ENCODE assay signal across 1 cellular context in genomic region chr7:64266341-64266919, GRCh38.
TF ChIP-seq lines count a peak whose summit lies in the region.

No MANE protein-coding gene starts in this region.

TF ChIP-seq in K562, 482 proteins besides CTCF, POLR2A, EP300 and RAD21:
- TF ChIP-seq ZBTB7A (IDR thresholded peaks at IDR 0.05; ENCODE audit: borderline replicate concordance, control insufficient read depth, low read depth, low read length) = no peak
- no peak for TF ChIP-seq RBM17 (IDR thresholded peaks at IDR 0.05; ENCODE audit: borderline replicate concordance, low read depth, low read length)
- no peak for TF ChIP-seq ZNF311 (CRISPR knock-in tag; IDR thresholded peaks at IDR 0.05)
- no peak for TF ChIP-seq FOXK2 (conservative IDR thresholded peaks at IDR 0.05 in 1 of 2, IDR thresholded peaks at IDR 0.05 in 1 of 2; ENCODE audit: low read depth in 2 of 2)
- TF ChIP-seq MTA3 (IDR thresholded peaks at IDR 0.05; ENCODE audit: borderline replicate concordance) = no peak
- peak; percentile 92 for TF ChIP-seq ZNF274 (IDR thresholded peaks at IDR 0.05; ENCODE audit: borderline replicate concordance, low read depth, low read length)
